Comparison of ENCODE assay signal across 11 cellular contexts in genomic region chr19:47518139-47518538, GRCh38. TPM values are rescaled to one million over a fixed set of nuclear protein-coding genes. Genes with fewer than 3 reads are reported as not detected.
DNase-seq lines count a peak whose midpoint lies in the region; ATAC-seq and TF ChIP-seq lines count a peak whose summit lies in the region.
"Had no signal": no experiment of that assay in that cellular context is flagged by ENCODE, and none has a peak within 500 bp of the region (broad histone marks: within the 10 kb centered on the region; RNA-seq: fewer than 3 reads in every experiment).

No MANE protein-coding gene starts in this region.

- peak; percentile 10 to 18 for ATAC-seq in activated T-cell treated with anti-CD3 and anti-CD28 coated beads, Interleukin-2, amount 50 U/mL, for 4 hours
- ATAC-seq in esophagus mucosa (no peak), HG03108 (IDR thresholded peaks at IDR 0.05; ENCODE audit: unreplicated experiment) (no peak)

- peaks cover 61% of the 10 kb centered on the region for H3K4me1 Mint-ChIP-seq in activated T-cell treated with anti-CD3 and anti-CD28 coated beads, Interleukin-2, amount 50 U/mL, for 4 hours (ENCODE audit: low read depth)

- DNase-seq in GM12865 (ENCODE audit: low read depth), result peak; percentile 96
- DNase-seq in KBM-7, result peak; percentile 94
- peak; percentile 40 for DNase-seq in activated T-cell treated with anti-CD3 and anti-CD28 coated beads, Interleukin-2, amount 50 U/mL, for 4 hours
- DNase-seq in stimulated activated CD4-positive, alpha-beta T cell treated with anti-CD3 and anti-CD28 coated beads, Interleukin-2, amount 100 ng/mL, for 4 hours (ENCODE audit: low read depth), result peak; percentile 33
- no peak for DNase-seq in OCI-M2 (lab: John Stamatoyannopoulos, UW; ENCODE audit: unreplicated experiment)
- DNase-seq in NCI-H1417 treated with DMSO at 0.1 percent for 48 hours (lab: John Stamatoyannopoulos, UW), result no peak
- DNase-seq: NCI-H446 treated with DMSO at 0.1 percent for 48 hours had no signal

- no peaks in the 10 kb centered on the region for H3K9me3 Mint-ChIP-seq in activated T-cell treated with anti-CD3 and anti-CD28 coated beads, Interleukin-2, amount 50 U/mL, for 4 hours

- in situ Hi-C loops in KBM-7 (cut with MboI; ENCODE audit: low pct_unique_long_range_greater_than_20kb, low sequenced_read_pairs), result no loop called here

- H3K4me3 ChIP-seq in GM12865 (ENCODE audit: low read depth, low read length), result no peak overlapping the region
- H3K4me3 ChIP-seq: hepatocyte had no signal

- no peaks in the 10 kb centered on the region for H3K27me3 Mint-ChIP-seq in activated T-cell treated with anti-CD3 and anti-CD28 coated beads, Interleukin-2, amount 50 U/mL, for 4 hours (ENCODE audit: low read depth)

- H3K4me3 Mint-ChIP-seq in activated T-cell treated with anti-CD3 and anti-CD28 coated beads, Interleukin-2, amount 50 U/mL, for 4 hours, result no peak overlapping the region

- TF ChIP-seq CTCF in GM12865 (IDR thresholded peaks at IDR 0.05; ENCODE audit: insufficient read depth, low read depth, low read length, missing control alignments), result no peak

- no peaks in the 10 kb centered on the region for H3K36me3 Mint-ChIP-seq in activated T-cell treated with anti-CD3 and anti-CD28 coated beads, Interleukin-2, amount 50 U/mL, for 4 hours (ENCODE audit: insufficient read depth)

RNA-seq across cellular contexts. Expression of gene NAPA, which starts 3.3 kb away (rescaled TPM):
- total RNA-seq in activated T-cell treated with anti-CD3 and anti-CD28 coated beads, Interleukin-2, amount 50 U/mL, for 4 hours, result 100 to 1,000 TPM in 2 of 3 donors, 10 to 100 TPM in 1; 94.5 to 106 (median 106) TPM
- 96.2 TPM for total RNA-seq in esophagus mucosa

RNA-seq across cellular contexts. Expression of gene KPTN, which starts 34.1 kb away (rescaled TPM):
- total RNA-seq in activated T-cell treated with anti-CD3 and anti-CD28 coated beads, Interleukin-2, amount 50 U/mL, for 4 hours, result 10 to 100 TPM; 12.3 to 17.4 (median 14.9) TPM
- total RNA-seq in esophagus mucosa, result 9.8 TPM

RNA-seq across cellular contexts. Expression of gene SLC8A2, which starts 46.4 kb away (rescaled TPM):
- total RNA-seq in activated T-cell treated with anti-CD3 and anti-CD28 coated beads, Interleukin-2, amount 50 U/mL, for 4 hours, result under 1 TPM in 1 of 3 donors, not detected in 2; 0.05 TPM
- total RNA-seq in esophagus mucosa, result 0.12 TPM

RNA-seq across cellular contexts. Expression of gene ZNF541, which starts 54.8 kb away (rescaled TPM):
- under 1 TPM; 0.11 to 0.22 (median 0.13) TPM for total RNA-seq in activated T-cell treated with anti-CD3 and anti-CD28 coated beads, Interleukin-2, amount 50 U/mL, for 4 hours
- total RNA-seq in esophagus mucosa, result 0.08 TPM
- total RNA-seq: renal cortical epithelial cell had no signal

Comparison
In these comparisons a context has a peak if more than half of its experiments do, and no peak if none do; other contexts are left out.
1. DNase-seq: peak in GM12865 (single experiment), KBM-7 (single experiment), activated T-cell treated with anti-CD3 and anti-CD28 coated beads, Interleukin-2, amount 50 U/mL, for 4 hours (single experiment) and stimulated activated CD4-positive, alpha-beta T cell treated with anti-CD3 and anti-CD28 coated beads, Interleukin-2, amount 100 ng/mL, for 4 hours (single experiment); none in OCI-M2 (single experiment) and NCI-H1417 treated with DMSO at 0.1 percent for 48 hours (single experiment).
2. ATAC-seq: peak in activated T-cell treated with anti-CD3 and anti-CD28 coated beads, Interleukin-2, amount 50 U/mL, for 4 hours (2 of 2); none in esophagus mucosa (single experiment) and HG03108 (single experiment).